Comparison of ENCODE assay signal across 8 cellular contexts in the genomic region with DNA sequence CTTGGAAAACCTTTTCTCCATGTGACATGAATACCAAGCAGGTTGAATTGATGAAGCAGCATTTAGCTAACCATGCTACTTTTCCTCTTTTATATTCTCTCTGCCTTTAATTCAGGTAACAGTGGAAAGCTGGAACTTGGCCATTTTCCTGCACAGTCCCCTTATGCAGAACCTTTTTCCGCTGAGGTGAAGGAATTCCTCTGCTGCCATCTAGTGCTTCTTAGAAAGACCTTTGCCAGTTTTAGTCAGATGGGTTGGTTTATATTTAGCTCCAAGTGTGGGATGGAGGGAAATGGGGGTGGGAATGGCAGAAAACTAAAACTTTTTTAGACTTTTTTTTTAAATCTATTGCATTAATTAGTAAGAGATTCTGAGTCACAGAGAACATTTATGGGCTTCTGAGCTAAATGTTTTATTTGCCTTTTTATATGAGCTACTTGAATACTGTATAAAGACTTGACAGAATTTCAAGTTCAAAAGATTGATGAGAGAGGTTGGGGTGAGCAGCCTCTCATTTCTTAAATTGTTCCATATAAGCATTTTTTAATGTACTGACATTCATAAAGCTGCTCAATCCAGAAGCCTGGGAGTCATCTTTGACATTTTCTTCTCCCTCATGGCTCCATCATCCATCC.
DNase-seq lines count a peak whose midpoint lies in the region; ATAC-seq and TF ChIP-seq lines count a peak whose summit lies in the region.

No MANE protein-coding gene starts in this region.

- no peaks in the 10 kb centered on the region for H3K36me3 Mint-ChIP-seq in activated naive CD4-positive, alpha-beta T cell treated with anti-CD3 and anti-CD28 coated beads for 36 hours (ENCODE audit: low read depth)

- DNase-seq in ELR (ENCODE audit: low read depth) (peak; percentile 92), HS-27A (ENCODE audit: low read depth) (peak; percentile 20), NCI-H82 (lab: John Stamatoyannopoulos, UW) (peak; percentile 80), cerebellar cortex (ENCODE audit: low spot score) (peak; percentile 81), left lung (no peak), OCI-M2 (lab: John Stamatoyannopoulos, UW; ENCODE audit: unreplicated experiment) (no peak)
- no peak for DNase-seq in activated naive CD4-positive, alpha-beta T cell treated with anti-CD3 and anti-CD28 coated beads for 36 hours
- no peak for DNase-seq in activated T-cell treated with anti-CD3 and anti-CD28 coated beads, Interleukin-2, amount 50 U/mL, for 48 hours

- H3K27me3 Mint-ChIP-seq in activated naive CD4-positive, alpha-beta T cell treated with anti-CD3 and anti-CD28 coated beads for 36 hours (ENCODE audit: low read depth): peaks cover 8% of the 10 kb centered on the region

- no peaks in the 10 kb centered on the region for H3K9me3 Mint-ChIP-seq in activated naive CD4-positive, alpha-beta T cell treated with anti-CD3 and anti-CD28 coated beads for 36 hours

- H3K4me1 ChIP-seq in left lung: no peaks in the 10 kb centered on the region

- peak; percentile 89 for ATAC-seq in left lung

- H3K27me3 ChIP-seq in left lung: no peaks in the 10 kb centered on the region

- no peak overlapping the region for H3K4me3 ChIP-seq in left lung

- no peaks in the 10 kb centered on the region for H3K36me3 ChIP-seq in left lung

- CTCF ChIA-PET in activated naive CD4-positive, alpha-beta T cell treated with anti-CD3 and anti-CD28 coated beads for 36 hours (lab: Charles Lee): interaction anchor here (0.9 to 1.0 kb wide), 2 partner anchors 10 to 86 kb away, joined by 3 to 5 read pairs; no protein-coding TSS in a partner anchor

- peak; percentile 40 to 44 for TF ChIP-seq CTCF in left lung (IDR thresholded peaks at IDR 0.05)

- H3K9me3 ChIP-seq in left lung: no peaks in the 10 kb centered on the region

- no peak overlapping the region for H3K4me3 Mint-ChIP-seq in activated naive CD4-positive, alpha-beta T cell treated with anti-CD3 and anti-CD28 coated beads for 36 hours

- intact Hi-C loops in left lung (cut with DNase I): loop anchor here in 1 of 2 donors (5.0 kb wide), 1 partner anchor 87 kb away; no protein-coding TSS in a partner anchor
- intact Hi-C loops in activated naive CD4-positive, alpha-beta T cell treated with anti-CD3 and anti-CD28 coated beads for 36 hours (cut with micrococcal nuclease): loop anchor here (1.0 to 5.0 kb wide), 2 partner anchors 86 to 1242 kb away; no protein-coding TSS in a partner anchor

- no peaks in the 10 kb centered on the region for H3K4me1 Mint-ChIP-seq in activated naive CD4-positive, alpha-beta T cell treated with anti-CD3 and anti-CD28 coated beads for 36 hours (ENCODE audit: low read depth)

- H3K27ac ChIP-seq in left lung: no peak overlapping the region

- H3K27ac Mint-ChIP-seq in activated naive CD4-positive, alpha-beta T cell treated with anti-CD3 and anti-CD28 coated beads for 36 hours: no peak overlapping the region

Comparison
In these comparisons a context has a peak if more than half of its experiments do, and no peak if none do; other contexts are left out.
1. DNase-seq: peak in ELR (single experiment), HS-27A (single experiment), NCI-H82 (single experiment) and cerebellar cortex (single experiment); none in left lung (0 of 2), activated naive CD4-positive, alpha-beta T cell treated with anti-CD3 and anti-CD28 coated beads for 36 hours (single experiment), OCI-M2 (single experiment) and activated T-cell treated with anti-CD3 and anti-CD28 coated beads, Interleukin-2, amount 50 U/mL, for 48 hours (0 of 2).